ENCODE assay signal across 16 cellular contexts in genomic region chr6:55833284-55833683, GRCh38. TPM values are rescaled to one million over a fixed set of nuclear protein-coding genes. Genes with fewer than 3 reads are reported as not detected.
DNase-seq lines count a peak whose midpoint lies in the region; ATAC-seq and TF ChIP-seq lines count a peak whose summit lies in the region.
"Had no signal": no experiment of that assay in that cellular context is flagged by ENCODE, and none has a peak within 500 bp of the region (broad histone marks: within the 10 kb centered on the region; RNA-seq: fewer than 3 reads in every experiment).

No MANE protein-coding gene starts in this region.

- intact Hi-C loops in mucosa of descending colon (cut with DNase I, micrococcal nuclease) = no loop called here
- intact Hi-C loops in aorta (cut with DNase I) = no loop called here

- H3K27me3 Mint-ChIP-seq in effector memory CD8-positive, alpha-beta T cell = no peaks in the 10 kb centered on the region

- no peak overlapping the region for H3K27ac ChIP-seq in aorta (ENCODE audit: low read depth in 1 of 2, low read length in 2 of 2)
- H3K27ac ChIP-seq: psoas muscle, tibial artery, WERI-Rb-1 had no signal

- H3K4me1 ChIP-seq in mucosa of descending colon (ENCODE audit: low read depth) = no peaks in the 10 kb centered on the region
- H3K4me1 ChIP-seq in aorta (ENCODE audit: control insufficient read depth in 1 of 2, insufficient read depth in 2 of 2, low read length in 2 of 2) = no peaks in the 10 kb centered on the region
- H3K4me1 ChIP-seq: psoas muscle, tibial artery had no signal

- 19 to 22% methylated on average over 2 of the region's 2 CpGs for WGBS in aorta, 2 donors

- peak; percentile 77 for ATAC-seq in GM19397 (IDR thresholded peaks at IDR 0.05; ENCODE audit: unreplicated experiment)
- peak; percentile 77 for ATAC-seq in HG02759 (IDR thresholded peaks at IDR 0.05; ENCODE audit: unreplicated experiment)
- ATAC-seq in HG03457 (IDR thresholded peaks at IDR 0.05; ENCODE audit: unreplicated experiment) = peak; percentile 83
- no peak for ATAC-seq in mucosa of descending colon
- ATAC-seq in aorta (ENCODE audit: low FRiP score) = no peak
- ATAC-seq in GM18505 (IDR thresholded peaks at IDR 0.05; ENCODE audit: unreplicated experiment) = no peak
- ATAC-seq in effector memory CD8-positive, alpha-beta T cell (replicated peaks) = no peak
- ATAC-seq: K562, psoas muscle had no signal

- peak; percentile 54 for DNase-seq in GM12865 (ENCODE audit: low read depth)
- DNase-seq in mucosa of descending colon = no peak
- DNase-seq in aorta = no peak
- DNase-seq in effector memory CD8-positive, alpha-beta T cell = no peak
- DNase-seq: cerebellar nuclear complex, NCI-H1417, OCI-M1, psoas muscle, tibial artery, WERI-Rb-1 had no signal

- no peak overlapping the region for H3K4me3 Mint-ChIP-seq in effector memory CD8-positive, alpha-beta T cell

- H3K9me3 ChIP-seq in mucosa of descending colon (no peaks in the 10 kb centered on the region), aorta (ENCODE audit: control insufficient read depth, low read length) (no peaks in the 10 kb centered on the region)
- H3K9me3 ChIP-seq: psoas muscle, tibial artery had no signal

- no peaks in the 10 kb centered on the region for H3K27me3 ChIP-seq in aorta (ENCODE audit: control insufficient read depth in 1 of 2, insufficient read depth in 2 of 2, low read length in 1 of 2)
- H3K27me3 ChIP-seq: tibial artery had no signal

- H3K9me3 Mint-ChIP-seq in effector memory CD8-positive, alpha-beta T cell = peaks cover 6 to 7% of the 10 kb centered on the region in 2 donors

- H3K27ac Mint-ChIP-seq in effector memory CD8-positive, alpha-beta T cell = no peak overlapping the region

- H3K36me3 ChIP-seq in mucosa of descending colon (ENCODE audit: low read depth) (no peaks in the 10 kb centered on the region), aorta (ENCODE audit: control insufficient read depth in 1 of 2, insufficient read depth in 2 of 2, low read length in 1 of 2) (no peaks in the 10 kb centered on the region)
- H3K36me3 ChIP-seq: tibial artery, WERI-Rb-1 had no signal

- no peaks in the 10 kb centered on the region for H3K4me1 Mint-ChIP-seq in effector memory CD8-positive, alpha-beta T cell (ENCODE audit: low read depth in 2 of 2)

- H3K36me3 Mint-ChIP-seq in effector memory CD8-positive, alpha-beta T cell (ENCODE audit: insufficient read depth) = no peaks in the 10 kb centered on the region

- H3K4me3 ChIP-seq in GM12865 (ENCODE audit: low read depth, low read length) = peak overlapping the region; percentile 28
- no peak overlapping the region for H3K4me3 ChIP-seq in mucosa of descending colon
- no peak overlapping the region for H3K4me3 ChIP-seq in aorta (ENCODE audit: low read length in 2 of 2)
- H3K4me3 ChIP-seq: K562, psoas muscle, tibial artery had no signal

- TF ChIP-seq CTCF in GM12865 (IDR thresholded peaks at IDR 0.05; ENCODE audit: insufficient read depth, low read depth, low read length, missing control alignments) = no peak
- no peak for TF ChIP-seq CTCF in mucosa of descending colon (IDR thresholded peaks at IDR 0.05)

- TF ChIP-seq POLR2A in GM18505 (IDR thresholded peaks at IDR 0.05; ENCODE audit: borderline replicate concordance, extremely low read depth, insufficient read depth, insufficient read length) = no peak

RNA-seq across cellular contexts. Expression of gene BMP5, which starts 42.1 kb away (rescaled TPM):
- 1 to 10 TPM; 1.6 to 3.4 (median 3.3) TPM for total RNA-seq in mucosa of descending colon
- 1 to 10 TPM in 1 of 2 donors, under 1 TPM in 1; 0.45 to 1.5 TPM for total RNA-seq in aorta
- under 1 TPM in 1 of 2 donors, not detected in 1; 0.38 TPM for polyA plus RNA-seq in aorta
- total RNA-seq: K562, kidney epithelial cell had no signal
- polyA plus RNA-seq: K562 had no signal

Comparison
In these comparisons a context has a peak if more than half of its experiments do, and no peak if none do; other contexts are left out.
1. ATAC-seq: peak in GM19397 (single experiment), HG02759 (single experiment) and HG03457 (single experiment); none in mucosa of descending colon (single experiment), aorta (single experiment), GM18505 (single experiment) and effector memory CD8-positive, alpha-beta T cell (single experiment).